Comparison of ENCODE assay signal across 1 cellular context in the genomic region with DNA sequence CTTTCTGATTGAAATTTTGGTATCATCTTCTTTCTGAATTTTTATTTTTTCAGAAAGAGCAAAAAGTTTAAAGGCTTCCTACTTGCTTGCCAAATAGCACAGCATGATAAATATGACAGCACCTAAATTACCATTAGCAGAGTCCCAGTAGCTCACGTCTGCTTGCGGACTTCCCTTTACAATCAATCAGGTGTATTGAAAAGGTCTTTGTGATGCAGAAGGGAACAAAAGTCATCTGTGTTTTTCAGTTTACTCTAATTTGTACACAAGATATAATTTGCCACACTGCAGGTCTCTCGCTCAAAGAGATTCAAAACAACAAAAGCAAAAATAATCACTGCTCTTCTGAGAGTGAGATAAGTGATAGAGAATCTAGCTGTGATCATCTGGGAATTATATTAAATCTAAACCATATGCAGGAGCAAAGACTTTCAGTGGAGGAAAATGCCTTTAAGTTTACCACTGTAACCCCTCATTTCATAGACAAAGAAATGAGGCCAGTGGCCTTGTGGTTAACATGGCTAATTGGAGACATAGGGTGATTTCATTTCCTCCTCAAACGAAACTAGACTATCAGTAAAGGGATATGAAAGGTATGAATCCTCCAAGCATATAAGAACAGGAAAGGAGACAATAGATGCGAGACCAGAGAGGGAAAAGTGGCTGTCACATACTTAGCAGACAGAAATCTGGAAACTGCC.
TF ChIP-seq lines count a peak whose summit lies in the region.

No MANE protein-coding gene starts in this region.

TF ChIP-seq in GM23338, 12 proteins besides CTCF, POLR2A, EP300 and RAD21 (continued from another document):
- TF ChIP-seq, protein P1, sequence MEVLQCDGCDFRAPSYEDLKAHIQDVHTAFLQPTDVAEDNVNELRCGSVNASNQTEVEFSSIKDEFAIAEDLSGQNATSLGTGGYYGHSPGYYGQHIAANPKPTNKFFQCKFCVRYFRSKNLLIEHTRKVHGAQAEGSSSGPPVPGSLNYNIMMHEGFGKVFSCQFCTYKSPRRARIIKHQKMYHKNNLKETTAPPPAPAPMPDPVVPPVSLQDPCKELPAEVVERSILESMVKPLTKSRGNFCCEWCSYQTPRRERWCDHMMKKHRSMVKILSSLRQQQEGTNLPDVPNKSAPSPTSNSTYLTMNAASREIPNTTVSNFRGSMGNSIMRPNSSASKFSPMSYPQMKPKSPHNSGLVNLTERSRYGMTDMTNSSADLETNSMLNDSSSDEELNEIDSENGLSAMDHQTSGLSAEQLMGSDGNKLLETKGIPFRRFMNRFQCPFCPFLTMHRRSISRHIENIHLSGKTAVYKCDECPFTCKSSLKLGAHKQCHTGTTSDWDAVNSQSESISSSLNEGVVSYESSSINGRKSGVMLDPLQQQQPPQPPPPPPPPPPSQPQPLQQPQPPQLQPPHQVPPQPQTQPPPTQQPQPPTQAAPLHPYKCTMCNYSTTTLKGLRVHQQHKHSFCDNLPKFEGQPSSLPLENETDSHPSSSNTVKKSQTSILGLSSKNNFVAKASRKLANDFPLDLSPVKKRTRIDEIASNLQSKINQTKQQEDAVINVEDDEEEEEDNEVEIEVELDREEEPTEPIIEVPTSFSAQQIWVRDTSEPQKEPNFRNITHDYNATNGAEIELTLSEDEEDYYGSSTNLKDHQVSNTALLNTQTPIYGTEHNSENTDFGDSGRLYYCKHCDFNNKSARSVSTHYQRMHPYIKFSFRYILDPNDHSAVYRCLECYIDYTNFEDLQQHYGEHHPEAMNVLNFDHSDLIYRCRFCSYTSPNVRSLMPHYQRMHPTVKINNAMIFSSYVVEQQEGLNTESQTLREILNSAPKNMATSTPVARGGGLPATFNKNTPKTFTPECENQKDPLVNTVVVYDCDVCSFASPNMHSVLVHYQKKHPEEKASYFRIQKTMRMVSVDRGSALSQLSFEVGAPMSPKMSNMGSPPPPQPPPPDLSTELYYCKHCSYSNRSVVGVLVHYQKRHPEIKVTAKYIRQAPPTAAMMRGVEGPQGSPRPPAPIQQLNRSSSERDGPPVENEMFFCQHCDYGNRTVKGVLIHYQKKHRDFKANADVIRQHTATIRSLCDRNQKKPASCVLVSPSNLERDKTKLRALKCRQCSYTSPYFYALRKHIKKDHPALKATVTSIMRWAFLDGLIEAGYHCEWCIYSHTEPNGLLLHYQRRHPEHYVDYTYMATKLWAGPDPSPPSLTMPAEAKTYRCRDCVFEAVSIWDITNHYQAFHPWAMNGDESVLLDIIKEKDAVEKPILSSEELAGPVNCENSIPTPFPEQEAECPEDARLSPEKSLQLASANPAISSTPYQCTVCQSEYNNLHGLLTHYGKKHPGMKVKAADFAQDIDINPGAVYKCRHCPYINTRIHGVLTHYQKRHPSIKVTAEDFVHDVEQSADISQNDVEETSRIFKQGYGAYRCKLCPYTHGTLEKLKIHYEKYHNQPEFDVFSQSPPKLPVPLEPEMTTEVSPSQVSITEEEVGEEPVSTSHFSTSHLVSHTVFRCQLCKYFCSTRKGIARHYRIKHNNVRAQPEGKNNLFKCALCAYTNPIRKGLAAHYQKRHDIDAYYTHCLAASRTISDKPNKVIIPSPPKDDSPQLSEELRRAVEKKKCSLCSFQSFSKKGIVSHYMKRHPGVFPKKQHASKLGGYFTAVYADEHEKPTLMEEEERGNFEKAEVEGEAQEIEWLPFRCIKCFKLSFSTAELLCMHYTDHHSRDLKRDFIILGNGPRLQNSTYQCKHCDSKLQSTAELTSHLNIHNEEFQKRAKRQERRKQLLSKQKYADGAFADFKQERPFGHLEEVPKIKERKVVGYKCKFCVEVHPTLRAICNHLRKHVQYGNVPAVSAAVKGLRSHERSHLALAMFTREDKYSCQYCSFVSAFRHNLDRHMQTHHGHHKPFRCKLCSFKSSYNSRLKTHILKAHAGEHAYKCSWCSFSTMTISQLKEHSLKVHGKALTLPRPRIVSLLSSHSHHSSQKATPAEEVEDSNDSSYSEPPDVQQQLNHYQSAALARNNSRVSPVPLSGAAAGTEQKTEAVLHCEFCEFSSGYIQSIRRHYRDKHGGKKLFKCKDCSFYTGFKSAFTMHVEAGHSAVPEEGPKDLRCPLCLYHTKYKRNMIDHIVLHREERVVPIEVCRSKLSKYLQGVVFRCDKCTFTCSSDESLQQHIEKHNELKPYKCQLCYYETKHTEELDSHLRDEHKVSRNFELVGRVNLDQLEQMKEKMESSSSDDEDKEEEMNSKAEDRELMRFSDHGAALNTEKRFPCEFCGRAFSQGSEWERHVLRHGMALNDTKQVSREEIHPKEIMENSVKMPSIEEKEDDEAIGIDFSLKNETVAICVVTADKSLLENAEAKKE (CRISPR knock-in tag; IDR thresholded peaks at IDR 0.05): no peak
TF ChIP-seq in GM23338: peak in this region for 0.
